Comparison of ENCODE assay signal across 10 cellular contexts in the genomic region with DNA sequence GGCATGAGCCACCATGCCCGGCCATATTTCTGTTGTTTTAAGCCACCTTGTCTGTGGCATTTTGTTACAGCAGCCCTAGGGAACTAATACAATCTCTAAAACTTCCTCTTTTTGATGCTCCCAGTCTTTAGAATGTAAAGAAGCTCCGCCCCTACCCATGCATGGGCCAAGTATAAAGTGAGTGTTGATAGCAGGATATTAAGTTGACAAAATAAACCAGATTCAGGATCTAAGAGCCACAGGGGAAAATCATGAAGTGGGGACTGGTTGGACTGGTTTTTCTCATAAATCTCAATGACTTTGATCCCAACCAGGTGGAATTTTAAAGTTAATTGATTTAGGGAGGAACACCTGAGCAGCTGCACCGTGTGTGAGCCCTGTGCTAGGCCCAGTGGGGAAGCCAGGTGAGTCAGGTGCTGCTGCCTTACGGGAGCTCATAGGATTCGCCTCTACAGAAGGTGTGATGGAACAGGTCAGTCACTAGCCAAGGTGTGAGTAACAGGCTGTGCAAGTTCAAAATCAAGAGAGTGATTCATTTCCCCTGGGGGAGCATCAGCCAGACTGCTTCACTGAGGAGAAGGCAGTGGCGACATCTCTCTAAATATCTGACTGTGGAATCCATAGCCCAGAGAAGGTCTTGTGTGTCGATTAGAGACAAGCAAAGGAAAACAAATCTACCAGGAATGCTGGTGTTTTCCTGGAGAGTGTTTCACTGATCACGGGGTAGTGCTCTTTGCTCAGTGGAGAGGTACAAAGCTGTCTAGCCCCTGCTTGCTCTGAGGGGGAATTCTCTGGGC. TPM values are rescaled to one million over a fixed set of nuclear protein-coding genes. Genes with fewer than 3 reads are reported as not detected.
DNase-seq lines count a peak whose midpoint lies in the region; ATAC-seq and TF ChIP-seq lines count a peak whose summit lies in the region.
"Had no signal": no experiment of that assay in that cellular context is flagged by ENCODE, and none has a peak within 500 bp of the region (broad histone marks: within the 10 kb centered on the region; RNA-seq: fewer than 3 reads in every experiment).

No MANE protein-coding gene starts in this region.

- TF ChIP-seq CTCF in CD14-positive monocyte (IDR thresholded peaks at IDR 0.05) = no peak
- TF ChIP-seq CTCF in left ventricle myocardium inferior (IDR thresholded peaks at IDR 0.05; ENCODE audit: borderline replicate concordance) = no peak

- H3K4me3 ChIP-seq in mucosa of rectum (ENCODE audit: low read length in 2 of 2) (no peak overlapping the region), left ventricle myocardium inferior (no peak overlapping the region)
- H3K4me3 ChIP-seq: GM12878 had no signal

- no peak for ATAC-seq in GM18867 (IDR thresholded peaks at IDR 0.05; ENCODE audit: unreplicated experiment)
- ATAC-seq: GM12878 had no signal

- H3K9me3 Mint-ChIP-seq in CD14-positive monocyte = peaks cover 4 to 12% (median 9%) of the 10 kb centered on the region in 7 donors
- H3K9me3 Mint-ChIP-seq: activated T-helper 2 cell treated with anti-CD3 and anti-CD28 coated beads, Interferon-gamma antibody, Interleukin-2, Interleukin-4, amounts not matched to agents 10 μg/mL and 5 μg/mL and 100 μg/mL, durations not matched to agents 14 hours and 24 hours and 36 hours had no signal

- H3K27ac ChIP-seq in mucosa of rectum (ENCODE audit: low read depth in 2 of 2, low read length in 2 of 2) (peak overlapping the region; percentile 77 to 80), left ventricle myocardium inferior (replicated peaks) (no peak overlapping the region)

- no peak overlapping the region for H3K4me3 Mint-ChIP-seq in CD14-positive monocyte

- H3K9me3 ChIP-seq in mucosa of rectum (ENCODE audit: control insufficient read depth in 2 of 2, low read length in 2 of 2) (no peaks in the 10 kb centered on the region), left ventricle myocardium inferior (replicated peaks) (no peaks in the 10 kb centered on the region)

- intact Hi-C loops in CD14-positive monocyte (cut with micrococcal nuclease) = loop anchor here (5.0 kb wide), 2 partner anchors 47 to 427 kb away; no protein-coding TSS in a partner anchor
- intact Hi-C loops in left ventricle myocardium inferior (cut with micrococcal nuclease) = loop anchor here (5.0 kb wide), 1 partner anchor 47 kb away; no protein-coding TSS in a partner anchor

- H3K4me1 ChIP-seq in mucosa of rectum (ENCODE audit: control insufficient read depth in 2 of 2, insufficient read depth in 2 of 2, low read length in 2 of 2) (peaks cover 26 to 39% of the 10 kb centered on the region in 2 donors), left ventricle myocardium inferior (peaks cover 22% of the 10 kb centered on the region)

- H3K9ac ChIP-seq in mucosa of rectum (ENCODE audit: low read depth in 1 of 2, low read length in 2 of 2) = peak overlapping the region; percentile 33 to 38

- peaks cover 37% of the 10 kb centered on the region for H3K4me1 Mint-ChIP-seq in CD14-positive monocyte

- peak; percentile 93 for DNase-seq in DMS79 (lab: John Stamatoyannopoulos, UW)
- DNase-seq in M059J (ENCODE audit: low read depth) = peak; percentile 91
- DNase-seq in amniotic epithelial cell (ENCODE audit: low read depth) = peak; percentile 42
- DNase-seq in stimulated activated naive CD4-positive, alpha-beta T cell treated with Interleukin-2 at 50 U/mL for 16 hours (lab: John Stamatoyannopoulos, UW) = no peak
- DNase-seq in CD14-positive monocyte (ENCODE audit: low spot score) = no peak
- DNase-seq in left ventricle myocardium inferior = no peak

- H3K36me3 ChIP-seq in mucosa of rectum (ENCODE audit: control insufficient read depth in 2 of 2, insufficient read depth in 2 of 2, low read length in 2 of 2) = no peaks in the 10 kb centered on the region
- no peaks in the 10 kb centered on the region for H3K36me3 ChIP-seq in left ventricle myocardium inferior

- no peaks in the 10 kb centered on the region for H3K36me3 Mint-ChIP-seq in CD14-positive monocyte

- H3K27me3 ChIP-seq in mucosa of rectum (ENCODE audit: control insufficient read depth in 2 of 2, insufficient read depth in 2 of 2, low read length in 2 of 2) = no peaks in the 10 kb centered on the region
- H3K27me3 ChIP-seq in left ventricle myocardium inferior (ENCODE audit: low read depth) = no peaks in the 10 kb centered on the region

- H3K27me3 Mint-ChIP-seq in CD14-positive monocyte (ENCODE audit: low read depth in 3 of 3) = peaks cover 3 to 13% (median 7%) of the 10 kb centered on the region in 3 donors

- no peak overlapping the region for H3K27ac Mint-ChIP-seq in CD14-positive monocyte
- H3K27ac Mint-ChIP-seq: activated T-helper 2 cell treated with anti-CD3 and anti-CD28 coated beads, Interferon-gamma antibody, Interleukin-2, Interleukin-4, amounts not matched to agents 10 μg/mL and 5 μg/mL and 100 μg/mL, durations not matched to agents 14 hours and 24 hours and 36 hours had no signal

RNA-seq across cellular contexts. Expression of a gene that starts 29.2 kb away (rescaled TPM):
- not detected in 2 replicates for total RNA-seq in M059J (2014; rRNA removed; shearing (Covaris generic))
- polyA plus RNA-seq in CD14-positive monocyte = not detected
- total RNA-seq in left ventricle myocardium inferior = not detected

Comparison
In these comparisons a context has a peak if more than half of its experiments do, and no peak if none do; other contexts are left out.
1. DNase-seq: peak in DMS79 (single experiment), M059J (single experiment) and amniotic epithelial cell (single experiment); none in stimulated activated naive CD4-positive, alpha-beta T cell treated with Interleukin-2 at 50 U/mL for 16 hours (single experiment), CD14-positive monocyte (single experiment) and left ventricle myocardium inferior (single experiment).